1 cellular context compared by ENCODE assay signal in the genomic region with DNA sequence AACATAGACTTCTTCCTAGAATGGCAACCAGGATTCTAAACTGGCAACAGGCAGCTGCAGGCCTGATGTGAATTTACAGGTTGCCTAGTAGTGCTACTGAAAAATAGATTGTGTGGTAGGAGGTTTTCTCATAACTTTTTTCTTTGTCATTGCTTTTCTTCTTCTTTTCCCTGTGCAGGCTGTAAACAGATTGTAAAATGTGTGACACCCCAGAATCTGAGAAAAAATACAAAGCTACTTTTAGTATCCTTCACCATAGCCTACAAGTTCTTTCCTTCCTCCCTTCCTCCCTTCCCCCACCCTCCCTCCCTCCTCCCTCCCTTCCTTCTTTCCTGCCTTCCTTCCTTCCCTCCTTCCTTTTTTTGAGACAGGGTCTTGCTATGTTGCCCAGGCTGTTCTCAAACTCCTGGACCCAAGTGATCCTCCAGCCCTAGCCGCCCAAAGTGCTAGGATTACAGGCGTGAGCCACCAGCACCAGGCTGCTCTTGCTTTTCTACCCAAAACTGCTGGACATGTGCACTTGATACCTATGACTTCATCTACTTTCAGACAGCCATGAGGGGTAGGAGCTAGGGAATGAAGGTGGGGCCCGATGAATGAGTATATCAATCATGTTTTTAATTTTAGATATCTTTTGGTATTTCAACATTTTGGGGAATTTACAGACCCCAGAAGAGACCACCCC.
TF ChIP-seq lines count a peak whose summit lies in the region.

No MANE protein-coding gene starts in this region.

TF ChIP-seq in GM23338, 12 proteins besides CTCF, POLR2A, EP300 and RAD21 (continued from another document):
- TF ChIP-seq ZNF462 (CRISPR knock-in tag; IDR thresholded peaks at IDR 0.05) = no peak
- TF ChIP-seq CREB1 (CRISPR knock-in tag; IDR thresholded peaks at IDR 0.05; ENCODE audit: low read depth) = no peak
- TF ChIP-seq JUNB (IDR thresholded peaks at IDR 0.05; ENCODE audit: unreplicated experiment) = no peak
- no peak for TF ChIP-seq STAT1 (IDR thresholded peaks at IDR 0.05; ENCODE audit: unreplicated experiment)
- TF ChIP-seq EZH2 (IDR thresholded peaks at IDR 0.05; ENCODE audit: low read depth, unreplicated experiment) = no peak
- no peak for TF ChIP-seq NANOG (IDR thresholded peaks at IDR 0.05; ENCODE audit: borderline replicate concordance)
